Comparison of ENCODE assay signal across 1 cellular context in the genomic region with DNA sequence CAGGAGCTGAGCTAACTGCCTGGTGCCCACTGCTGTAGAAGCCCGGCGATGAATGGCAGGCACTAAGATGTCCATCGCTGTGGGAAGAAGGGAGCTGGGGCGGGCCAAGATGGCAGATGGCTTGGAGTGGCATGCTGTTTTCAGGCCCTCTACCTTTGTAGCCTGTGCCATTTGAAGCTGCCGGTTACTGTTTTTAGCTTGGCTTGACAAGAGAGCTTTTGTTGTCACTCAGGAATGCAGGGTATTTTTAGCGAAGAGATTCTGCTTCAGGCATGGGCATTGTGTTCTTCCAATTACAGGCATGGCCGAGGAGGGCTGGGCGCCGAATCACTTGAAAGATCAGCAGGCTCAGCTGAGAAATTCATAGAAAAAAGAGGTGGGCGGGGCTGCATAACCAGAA.
TF ChIP-seq lines count a peak whose summit lies in the region.

No MANE protein-coding gene starts in this region.

TF ChIP-seq in HepG2, 621 proteins besides CTCF, POLR2A, EP300 and RAD21 (continued from another document and continues in another):
- TF ChIP-seq GRHL1 (CRISPR knock-in tag; conservative IDR thresholded peaks at IDR 0.05): no peak
- no peak for TF ChIP-seq RELA (CRISPR knock-in tag; IDR thresholded peaks at IDR 0.05)
- peak; percentile 16; the same call in 1 of the 2 replicates for TF ChIP-seq BCL6 (CRISPR knock-in tag; IDR thresholded peaks at IDR 0.05)
- TF ChIP-seq RFX5 (IDR thresholded peaks at IDR 0.05; ENCODE audit: low read depth, low read length): no peak
- TF ChIP-seq, protein P1, sequence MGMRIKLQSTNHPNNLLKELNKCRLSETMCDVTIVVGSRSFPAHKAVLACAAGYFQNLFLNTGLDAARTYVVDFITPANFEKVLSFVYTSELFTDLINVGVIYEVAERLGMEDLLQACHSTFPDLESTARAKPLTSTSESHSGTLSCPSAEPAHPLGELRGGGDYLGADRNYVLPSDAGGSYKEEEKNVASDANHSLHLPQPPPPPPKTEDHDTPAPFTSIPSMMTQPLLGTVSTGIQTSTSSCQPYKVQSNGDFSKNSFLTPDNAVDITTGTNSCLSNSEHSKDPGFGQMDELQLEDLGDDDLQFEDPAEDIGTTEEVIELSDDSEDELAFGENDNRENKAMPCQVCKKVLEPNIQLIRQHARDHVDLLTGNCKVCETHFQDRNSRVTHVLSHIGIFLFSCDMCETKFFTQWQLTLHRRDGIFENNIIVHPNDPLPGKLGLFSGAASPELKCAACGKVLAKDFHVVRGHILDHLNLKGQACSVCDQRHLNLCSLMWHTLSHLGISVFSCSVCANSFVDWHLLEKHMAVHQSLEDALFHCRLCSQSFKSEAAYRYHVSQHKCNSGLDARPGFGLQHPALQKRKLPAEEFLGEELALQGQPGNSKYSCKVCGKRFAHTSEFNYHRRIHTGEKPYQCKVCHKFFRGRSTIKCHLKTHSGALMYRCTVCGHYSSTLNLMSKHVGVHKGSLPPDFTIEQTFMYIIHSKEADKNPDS (CRISPR knock-in tag; IDR thresholded peaks at IDR 0.05): no peak
- no peak for TF ChIP-seq ZNF292 (CRISPR knock-in tag; IDR thresholded peaks at IDR 0.05; ENCODE audit: borderline replicate concordance, low read depth)
- TF ChIP-seq ZNF678 (CRISPR knock-in tag; IDR thresholded peaks at IDR 0.05): no peak
- no peak for TF ChIP-seq TOPORS (CRISPR knock-in tag; IDR thresholded peaks at IDR 0.05)
- TF ChIP-seq MAFK (conservative IDR thresholded peaks at IDR 0.05 in 1 of 2, IDR thresholded peaks at IDR 0.05 in 1 of 2; ENCODE audit: low read length in 2 of 2): no peak
- no peak for TF ChIP-seq ATF4 (CRISPR knock-in tag; IDR thresholded peaks at IDR 0.05)
- TF ChIP-seq ATRX (CRISPR knock-in tag; IDR thresholded peaks at IDR 0.05; ENCODE audit: borderline replicate concordance): no peak
- no peak for TF ChIP-seq ZNF44 (CRISPR knock-in tag; IDR thresholded peaks at IDR 0.05)
- TF ChIP-seq KLF16 (CRISPR knock-in tag; IDR thresholded peaks at IDR 0.05): no peak
- no peak for TF ChIP-seq STAT6 (CRISPR knock-in tag; IDR thresholded peaks at IDR 0.05; ENCODE audit: borderline replicate concordance)
- TF ChIP-seq ZBTB8A (CRISPR knock-in tag; IDR thresholded peaks at IDR 0.05; ENCODE audit: borderline replicate concordance, low read depth): no peak
- TF ChIP-seq, protein P2, sequence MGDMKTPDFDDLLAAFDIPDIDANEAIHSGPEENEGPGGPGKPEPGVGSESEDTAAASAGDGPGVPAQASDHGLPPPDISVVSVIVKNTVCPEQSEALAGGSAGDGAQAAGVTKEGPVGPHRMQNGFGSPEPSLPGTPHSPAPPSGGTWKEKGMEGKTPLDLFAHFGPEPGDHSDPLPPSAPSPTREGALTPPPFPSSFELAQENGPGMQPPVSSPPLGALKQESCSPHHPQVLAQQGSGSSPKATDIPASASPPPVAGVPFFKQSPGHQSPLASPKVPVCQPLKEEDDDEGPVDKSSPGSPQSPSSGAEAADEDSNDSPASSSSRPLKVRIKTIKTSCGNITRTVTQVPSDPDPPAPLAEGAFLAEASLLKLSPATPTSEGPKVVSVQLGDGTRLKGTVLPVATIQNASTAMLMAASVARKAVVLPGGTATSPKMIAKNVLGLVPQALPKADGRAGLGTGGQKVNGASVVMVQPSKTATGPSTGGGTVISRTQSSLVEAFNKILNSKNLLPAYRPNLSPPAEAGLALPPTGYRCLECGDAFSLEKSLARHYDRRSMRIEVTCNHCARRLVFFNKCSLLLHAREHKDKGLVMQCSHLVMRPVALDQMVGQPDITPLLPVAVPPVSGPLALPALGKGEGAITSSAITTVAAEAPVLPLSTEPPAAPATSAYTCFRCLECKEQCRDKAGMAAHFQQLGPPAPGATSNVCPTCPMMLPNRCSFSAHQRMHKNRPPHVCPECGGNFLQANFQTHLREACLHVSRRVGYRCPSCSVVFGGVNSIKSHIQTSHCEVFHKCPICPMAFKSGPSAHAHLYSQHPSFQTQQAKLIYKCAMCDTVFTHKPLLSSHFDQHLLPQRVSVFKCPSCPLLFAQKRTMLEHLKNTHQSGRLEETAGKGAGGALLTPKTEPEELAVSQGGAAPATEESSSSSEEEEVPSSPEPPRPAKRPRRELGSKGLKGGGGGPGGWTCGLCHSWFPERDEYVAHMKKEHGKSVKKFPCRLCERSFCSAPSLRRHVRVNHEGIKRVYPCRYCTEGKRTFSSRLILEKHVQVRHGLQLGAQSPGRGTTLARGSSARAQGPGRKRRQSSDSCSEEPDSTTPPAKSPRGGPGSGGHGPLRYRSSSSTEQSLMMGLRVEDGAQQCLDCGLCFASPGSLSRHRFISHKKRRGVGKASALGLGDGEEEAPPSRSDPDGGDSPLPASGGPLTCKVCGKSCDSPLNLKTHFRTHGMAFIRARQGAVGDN (CRISPR knock-in tag; IDR thresholded peaks at IDR 0.05): peak; percentile 56
- TF ChIP-seq DDIT3 (CRISPR knock-in tag; IDR thresholded peaks at IDR 0.05): no peak
- TF ChIP-seq, protein P3, sequence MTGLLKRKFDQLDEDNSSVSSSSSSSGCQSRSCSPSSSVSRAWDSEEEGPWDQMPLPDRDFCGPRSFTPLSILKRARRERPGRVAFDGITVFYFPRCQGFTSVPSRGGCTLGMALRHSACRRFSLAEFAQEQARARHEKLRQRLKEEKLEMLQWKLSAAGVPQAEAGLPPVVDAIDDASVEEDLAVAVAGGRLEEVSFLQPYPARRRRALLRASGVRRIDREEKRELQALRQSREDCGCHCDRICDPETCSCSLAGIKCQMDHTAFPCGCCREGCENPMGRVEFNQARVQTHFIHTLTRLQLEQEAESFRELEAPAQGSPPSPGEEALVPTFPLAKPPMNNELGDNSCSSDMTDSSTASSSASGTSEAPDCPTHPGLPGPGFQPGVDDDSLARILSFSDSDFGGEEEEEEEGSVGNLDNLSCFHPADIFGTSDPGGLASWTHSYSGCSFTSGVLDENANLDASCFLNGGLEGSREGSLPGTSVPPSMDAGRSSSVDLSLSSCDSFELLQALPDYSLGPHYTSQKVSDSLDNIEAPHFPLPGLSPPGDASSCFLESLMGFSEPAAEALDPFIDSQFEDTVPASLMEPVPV (CRISPR knock-in tag; IDR thresholded peaks at IDR 0.05): no peak
- TF ChIP-seq CHD4 (IDR thresholded peaks at IDR 0.05; ENCODE audit: borderline replicate concordance, low read length): no peak
- TF ChIP-seq KLF12 (CRISPR knock-in tag; IDR thresholded peaks at IDR 0.05; ENCODE audit: borderline replicate concordance): no peak
- TF ChIP-seq SOX5 (CRISPR knock-in tag; IDR thresholded peaks at IDR 0.05; ENCODE audit: borderline replicate concordance): peak; percentile 54; the same call in 1 of the 2 replicates
- TF ChIP-seq IRX3 (CRISPR knock-in tag; IDR thresholded peaks at IDR 0.05; ENCODE audit: borderline replicate concordance, low read depth): no peak
- no peak for TF ChIP-seq YEATS4 (CRISPR knock-in tag; IDR thresholded peaks at IDR 0.05; ENCODE audit: borderline replicate concordance)
- no peak for TF ChIP-seq ZNF354B (CRISPR knock-in tag; IDR thresholded peaks at IDR 0.05)
- TF ChIP-seq MAF1 (CRISPR knock-in tag; IDR thresholded peaks at IDR 0.05; ENCODE audit: borderline replicate concordance): no peak
- TF ChIP-seq RARA (CRISPR knock-in tag; IDR thresholded peaks at IDR 0.05): no peak
- TF ChIP-seq SMAD9 (CRISPR knock-in tag; IDR thresholded peaks at IDR 0.05): no peak
- TF ChIP-seq ZNF543 (CRISPR knock-in tag; IDR thresholded peaks at IDR 0.05): no peak
- TF ChIP-seq ZNF850 (CRISPR knock-in tag; conservative IDR thresholded peaks at IDR 0.05): no peak
- no peak for TF ChIP-seq GATAD2A (CRISPR knock-in tag; IDR thresholded peaks at IDR 0.05)
- no peak for TF ChIP-seq HNRNPH1 (optimal IDR thresholded peaks at IDR 0.05; ENCODE audit: low read depth, low read length)
- TF ChIP-seq EHMT2 (IDR thresholded peaks at IDR 0.05; ENCODE audit: borderline replicate concordance, low read depth, low read length): no peak
- no peak for TF ChIP-seq AGO1 (IDR thresholded peaks at IDR 0.05; ENCODE audit: low read depth, low read length, poor library complexity, severe bottlenecking)
- TF ChIP-seq ZNF3 (CRISPR knock-in tag; IDR thresholded peaks at IDR 0.05): no peak
- no peak for TF ChIP-seq STAT5B (CRISPR knock-in tag; IDR thresholded peaks at IDR 0.05)
- peak; percentile 86; the same call in 1 of the 2 replicates for TF ChIP-seq ZBTB4 (CRISPR knock-in tag; IDR thresholded peaks at IDR 0.05; ENCODE audit: borderline replicate concordance)
- TF ChIP-seq ZBTB25 (CRISPR knock-in tag; IDR thresholded peaks at IDR 0.05): no peak
- no peak for TF ChIP-seq SATB2 (CRISPR knock-in tag; IDR thresholded peaks at IDR 0.05)
- no peak for TF ChIP-seq HES4 (CRISPR knock-in tag; IDR thresholded peaks at IDR 0.05; ENCODE audit: borderline replicate concordance)
- TF ChIP-seq ZNF24 (IDR thresholded peaks at IDR 0.05): no peak
- TF ChIP-seq RXRB (CRISPR knock-in tag; IDR thresholded peaks at IDR 0.05; ENCODE audit: borderline replicate concordance): no peak
- TF ChIP-seq, protein P4, sequence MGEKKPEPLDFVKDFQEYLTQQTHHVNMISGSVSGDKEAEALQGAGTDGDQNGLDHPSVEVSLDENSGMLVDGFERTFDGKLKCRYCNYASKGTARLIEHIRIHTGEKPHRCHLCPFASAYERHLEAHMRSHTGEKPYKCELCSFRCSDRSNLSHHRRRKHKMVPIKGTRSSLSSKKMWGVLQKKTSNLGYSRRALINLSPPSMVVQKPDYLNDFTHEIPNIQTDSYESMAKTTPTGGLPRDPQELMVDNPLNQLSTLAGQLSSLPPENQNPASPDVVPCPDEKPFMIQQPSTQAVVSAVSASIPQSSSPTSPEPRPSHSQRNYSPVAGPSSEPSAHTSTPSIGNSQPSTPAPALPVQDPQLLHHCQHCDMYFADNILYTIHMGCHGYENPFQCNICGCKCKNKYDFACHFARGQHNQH (CRISPR knock-in tag; IDR thresholded peaks at IDR 0.05): no peak
- TF ChIP-seq CCDC6 (CRISPR knock-in tag; IDR thresholded peaks at IDR 0.05): no peak
